Comparison of ENCODE assay signal across 21 cellular contexts in genomic region chr7:55145606-55146005, GRCh38.
"Had no signal": no experiment of that assay in that cellular context is flagged by ENCODE, and none has a peak within 500 bp of the region (broad histone marks: within the 10 kb centered on the region; RNA-seq: fewer than 3 reads in every experiment).

No MANE protein-coding gene starts in this region.

- H3K4me2 ChIP-seq: SK-N-SH had no signal

- H3K9me3 ChIP-seq: adrenal gland, body of pancreas, breast epithelium, SJSA1, SK-N-SH had no signal

- H3K4me1 ChIP-seq: adrenal gland, breast epithelium had no signal

- H3K27me3 ChIP-seq: adrenal gland, body of pancreas, breast epithelium, SJSA1 had no signal

- DNase-seq: activated CD4-positive, alpha-beta T cell treated with anti-CD3 and anti-CD28 coated beads for 36 hours; activated CD4-positive, alpha-beta T cell treated with anti-CD3 and anti-CD28 coated beads, Interleukin-2, amount 10 ng/mL, durations not matched to agents 7 days and 5 days; activated CD4-positive, alpha-beta T cell treated with anti-CD3 and anti-CD28 coated beads, Interleukin-2, amount 50 U/mL, for 48 hours; activated CD8-positive, alpha-beta T cell treated with anti-CD3 and anti-CD28 coated beads, Interleukin-2, amount 10 ng/mL, durations not matched to agents 7 days and 5 days; activated gamma-delta T cell treated with Interleukin-2 at 50 U/mL for 16 hours; activated naive CD4-positive, alpha-beta T cell treated with anti-CD3 and anti-CD28 coated beads for 36 hours; activated T-cell treated with anti-CD3 and anti-CD28 coated beads, Interleukin-2, amount 50 U/mL, for 24 hours; adrenal gland; body of pancreas; NCI-H1092 treated with DMSO at 0.1 percent for 48 hours; NCI-H1417; NCI-H187 treated with DMSO at 0.1 percent for 48 hours; NCI-H2081; NCI-H345; NCI-H524 treated with DMSO at 0.1 percent for 48 hours; SHP77 treated with DMSO at 0.1 percent for 48 hours; SK-N-SH had no signal

- H3K9ac ChIP-seq: SK-N-SH had no signal

- H3K27ac ChIP-seq: adrenal gland, body of pancreas, breast epithelium, SJSA1 had no signal

- ATAC-seq: activated CD4-positive, alpha-beta T cell treated with anti-CD3 and anti-CD28 coated beads for 36 hours; activated CD4-positive, CD25-positive, alpha-beta regulatory T cell treated with anti-CD3 and anti-CD28 coated beads, Interleukin-2, amount 50 U/mL, for 24 hours; activated CD8-positive, alpha-beta T cell treated with anti-CD3 and anti-CD28 coated beads, Interleukin-2, amount 10 ng/mL, durations not matched to agents 7 days and 5 days; activated naive CD4-positive, alpha-beta T cell treated with anti-CD3 and anti-CD28 coated beads, Interleukin-2, amount 50 U/mL, for 72 hours; body of pancreas had no signal

- H3K4me3 ChIP-seq: adrenal gland, body of pancreas, breast epithelium, SJSA1 had no signal
